In genomic region chr2:98539056-98539735, GRCh38 we compare ENCODE assay signal across 18 cellular contexts.
DNase-seq lines count a peak whose midpoint lies in the region; ATAC-seq lines count a peak whose summit lies in the region.
"Had no signal": no experiment of that assay in that cellular context is flagged by ENCODE, and none has a peak within 500 bp of the region (broad histone marks: within the 10 kb centered on the region; RNA-seq: fewer than 3 reads in every experiment).

No MANE protein-coding gene starts in this region.

- ATAC-seq in activated T-cell treated with anti-CD3 and anti-CD28 coated beads, Interleukin-2, amount 50 U/mL, for 72 hours (replicated peaks in 1 of 2) = peak in 1 of 2 donors; percentile 28
- ATAC-seq in stimulated activated effector memory CD8-positive, alpha-beta T cell treated with anti-CD3 and anti-CD28 coated beads, Interleukin-12 subunit alpha, Interleukin-12 subunit beta, amount 100 ng/mL, for 72 hours = no peak
- no peak for ATAC-seq in HG02763 (IDR thresholded peaks at IDR 0.05; ENCODE audit: unreplicated experiment)
- ATAC-seq: GM12878, GM23338, HCT116 had no signal

- H3K4me3 Mint-ChIP-seq in activated T-cell treated with anti-CD3 and anti-CD28 coated beads, Interleukin-2, amount 50 U/mL, for 72 hours = peak overlapping the region in 1 of 2 donors; percentile 13
- no peak overlapping the region for H3K4me3 Mint-ChIP-seq in stimulated activated effector memory CD8-positive, alpha-beta T cell treated with anti-CD3 and anti-CD28 coated beads, Interleukin-12 subunit alpha, Interleukin-12 subunit beta, amount 100 ng/mL, for 72 hours
- H3K4me3 Mint-ChIP-seq: CD4-positive, alpha-beta T cell; GM23338 had no signal

- peak overlapping the region; percentile 85 for H3K27ac Mint-ChIP-seq in activated T-cell treated with anti-CD3 and anti-CD28 coated beads, Interleukin-2, amount 50 U/mL, for 72 hours
- H3K27ac Mint-ChIP-seq in stimulated activated effector memory CD8-positive, alpha-beta T cell treated with anti-CD3 and anti-CD28 coated beads, Interleukin-12 subunit alpha, Interleukin-12 subunit beta, amount 100 ng/mL, for 72 hours = peak overlapping the region; percentile 83
- H3K27ac Mint-ChIP-seq: GM23338 had no signal

- H3K9me3 Mint-ChIP-seq in activated T-cell treated with anti-CD3 and anti-CD28 coated beads, Interleukin-2, amount 50 U/mL, for 72 hours = no peaks in the 10 kb centered on the region
- no peaks in the 10 kb centered on the region for H3K9me3 Mint-ChIP-seq in stimulated activated effector memory CD8-positive, alpha-beta T cell treated with anti-CD3 and anti-CD28 coated beads, Interleukin-12 subunit alpha, Interleukin-12 subunit beta, amount 100 ng/mL, for 72 hours
- H3K9me3 Mint-ChIP-seq: CD4-positive, alpha-beta T cell; GM23338 had no signal

- peaks cover 3 to 8% of the 10 kb centered on the region in 2 donors for H3K36me3 Mint-ChIP-seq in activated T-cell treated with anti-CD3 and anti-CD28 coated beads, Interleukin-2, amount 50 U/mL, for 72 hours (ENCODE audit: insufficient read depth in 2 of 2)
- H3K36me3 Mint-ChIP-seq in stimulated activated effector memory CD8-positive, alpha-beta T cell treated with anti-CD3 and anti-CD28 coated beads, Interleukin-12 subunit alpha, Interleukin-12 subunit beta, amount 100 ng/mL, for 72 hours = peaks cover 87% of the 10 kb centered on the region

- no peaks in the 10 kb centered on the region for H3K27me3 Mint-ChIP-seq in activated T-cell treated with anti-CD3 and anti-CD28 coated beads, Interleukin-2, amount 50 U/mL, for 72 hours (ENCODE audit: low read depth)
- H3K27me3 Mint-ChIP-seq: CD4-positive, alpha-beta T cell had no signal

- DNase-seq in activated T-cell treated with anti-CD3 and anti-CD28 coated beads, Interleukin-2, amount 50 U/mL, for 72 hours = no peak
- no peak for DNase-seq in activated T-cell treated with anti-CD3 and anti-CD28 coated beads, Interleukin-2, amount 50 U/mL, for 1 hour
- DNase-seq in NCI-H1694 (lab: John Stamatoyannopoulos, UW) (peak; percentile 79), cerebellar nuclear complex (lab: John Stamatoyannopoulos, UW) (peak; percentile 10 to 66), COLO829 (ENCODE audit: low spot score) (no peak)
- DNase-seq in stimulated activated effector memory CD8-positive, alpha-beta T cell treated with anti-CD3 and anti-CD28 coated beads, Interleukin-12 subunit alpha, Interleukin-12 subunit beta, amount 100 ng/mL, for 72 hours (ENCODE audit: low spot score in 2 of 2) = peak in 1 of 2 donors; percentile 52
- DNase-seq in activated effector memory CD4-positive, alpha-beta T cell treated with Interleukin-2 at 50 U/mL for 16 hours = no peak
- DNase-seq: CD4-positive, alpha-beta T cell; DND-41; GDM1; NCI-H1105 treated with DMSO at 0.1 percent for 48 hours; NCI-H187 treated with DMSO at 0.1 percent for 48 hours; NCI-H446 treated with DMSO at 0.1 percent for 48 hours; PC-9 had no signal

- H3K4me1 Mint-ChIP-seq in activated T-cell treated with anti-CD3 and anti-CD28 coated beads, Interleukin-2, amount 50 U/mL, for 72 hours (ENCODE audit: low read depth) = peaks cover 28% of the 10 kb centered on the region
- H3K4me1 Mint-ChIP-seq in stimulated activated effector memory CD8-positive, alpha-beta T cell treated with anti-CD3 and anti-CD28 coated beads, Interleukin-12 subunit alpha, Interleukin-12 subunit beta, amount 100 ng/mL, for 72 hours = peaks cover 51% of the 10 kb centered on the region
- H3K4me1 Mint-ChIP-seq: GM23338 had no signal

Comparison
In these comparisons a context has a peak if more than half of its experiments do, and no peak if none do; other contexts are left out.
1. DNase-seq: peak in NCI-H1694 (single experiment) and cerebellar nuclear complex (2 of 2); none in activated T-cell treated with anti-CD3 and anti-CD28 coated beads, Interleukin-2, amount 50 U/mL, for 72 hours (0 of 2), activated T-cell treated with anti-CD3 and anti-CD28 coated beads, Interleukin-2, amount 50 U/mL, for 1 hour (single experiment), COLO829 (single experiment) and activated effector memory CD4-positive, alpha-beta T cell treated with Interleukin-2 at 50 U/mL for 16 hours (single experiment).